Comparison of ENCODE assay signal across 8 cellular contexts in the genomic region with DNA sequence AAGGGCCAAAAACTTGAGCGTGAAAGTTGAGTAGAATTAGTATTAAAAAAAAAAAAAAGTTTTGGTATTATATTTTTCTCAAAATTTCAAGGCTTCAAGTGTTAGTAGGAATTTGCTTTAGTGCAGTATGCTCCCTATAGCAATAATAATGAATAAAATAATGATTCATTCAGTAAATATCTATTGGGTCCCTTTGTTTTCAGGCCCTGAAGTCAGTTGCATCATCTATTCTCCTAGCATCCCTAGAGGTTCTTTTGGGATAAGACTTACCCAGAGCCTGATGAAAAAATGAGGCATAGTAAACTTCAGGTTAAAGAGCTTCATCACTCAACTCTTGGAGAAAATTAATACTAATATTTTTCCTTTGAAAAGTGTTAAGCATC.
A peak's percentile ranks its signal among the peaks of the same experiment; 100 is the strongest.
DNase-seq lines count a peak whose midpoint lies in the region; TF ChIP-seq lines count a peak whose summit lies in the region.

No MANE protein-coding gene starts in this region.

- H3K4me3 ChIP-seq in OCI-LY3 (ENCODE audit: low read length) = peak overlapping the region; percentile 79
- H3K4me3 ChIP-seq in epithelial cell of esophagus (ENCODE audit: low read length) = peak overlapping the region; percentile 64
- H3K4me3 ChIP-seq in parathyroid adenoma (ENCODE audit: low read depth, low read length) = peak overlapping the region; percentile 84

- H3K79me2 ChIP-seq in OCI-LY3 (ENCODE audit: low read length) (peaks cover 27% of the 10 kb centered on the region), parathyroid adenoma (peaks cover 20% of the 10 kb centered on the region)

- H3K9ac ChIP-seq in ES-I3 (ENCODE audit: low read depth, low read length) (peak overlapping the region; percentile 78), OCI-LY3 (ENCODE audit: low read length) (peak overlapping the region; percentile 74), parathyroid adenoma (no peak overlapping the region)

- no peaks in the 10 kb centered on the region for H3K36me3 ChIP-seq in ES-I3 (ENCODE audit: insufficient read depth, low read length)
- H3K36me3 ChIP-seq in OCI-LY3 (replicated peaks; ENCODE audit: low read depth, low read length) = no peaks in the 10 kb centered on the region
- H3K36me3 ChIP-seq in parathyroid adenoma (ENCODE audit: control insufficient read depth, insufficient read depth, low read length) = no peaks in the 10 kb centered on the region

- peaks cover 2% of the 10 kb centered on the region; the same call in 1 of the 2 replicates for H4K20me1 ChIP-seq in OCI-LY3 (ENCODE audit: insufficient read depth, low read length)

- no peak overlapping the region for H2AFZ ChIP-seq in OCI-LY3 (ENCODE audit: low read depth, low read length)
- H2AFZ ChIP-seq in parathyroid adenoma = peak overlapping the region; percentile 77

- peak; percentile 77 for DNase-seq in epithelial cell of esophagus (ENCODE audit: low read depth)
- no peak for DNase-seq in COR-L47 (lab: John Stamatoyannopoulos, UW)
- no peak for DNase-seq in LoVo (ENCODE audit: low spot score)
- DNase-seq in midbrain (lab: John Stamatoyannopoulos, UW) = no peak
- no peak for DNase-seq in globus pallidus (ENCODE audit: low spot score)

- TF ChIP-seq CTCF in OCI-LY3 (IDR thresholded peaks at IDR 0.05; ENCODE audit: low read depth, low read length) (no peak), epithelial cell of esophagus (IDR thresholded peaks at IDR 0.05; ENCODE audit: insufficient read depth, low read depth, low read length, missing control alignments) (peak; percentile 8), parathyroid adenoma (IDR thresholded peaks at IDR 0.05) (no peak)

- peaks cover 10% of the 10 kb centered on the region for H3K4me1 ChIP-seq in ES-I3 (ENCODE audit: insufficient read depth, low read length)
- peaks cover 24% of the 10 kb centered on the region for H3K4me1 ChIP-seq in OCI-LY3 (ENCODE audit: low read length)
- H3K4me1 ChIP-seq in parathyroid adenoma = peaks cover 14% of the 10 kb centered on the region

- no peaks in the 10 kb centered on the region for H3K9me3 ChIP-seq in ES-I3 (ENCODE audit: control insufficient read depth, insufficient read depth, low read length)
- H3K9me3 ChIP-seq in OCI-LY3 (ENCODE audit: insufficient read depth, low read length) = no peaks in the 10 kb centered on the region
- H3K9me3 ChIP-seq in parathyroid adenoma (ENCODE audit: control insufficient read depth, low read length) = no peaks in the 10 kb centered on the region

- H3K27ac ChIP-seq in OCI-LY3 (ENCODE audit: low read length) (no peak overlapping the region), parathyroid adenoma (no peak overlapping the region)

- peak overlapping the region; percentile 66 for H3K4me2 ChIP-seq in OCI-LY3 (ENCODE audit: low read length)
- peak overlapping the region; percentile 79 for H3K4me2 ChIP-seq in parathyroid adenoma (ENCODE audit: low read length)

- no peaks in the 10 kb centered on the region for H3K27me3 ChIP-seq in OCI-LY3 (ENCODE audit: low read depth, low read length)
- H3K27me3 ChIP-seq in parathyroid adenoma (ENCODE audit: control insufficient read depth, insufficient read depth, low read length) = no peaks in the 10 kb centered on the region
